Comparison of ENCODE assay signal across 8 cellular contexts in the genomic region with DNA sequence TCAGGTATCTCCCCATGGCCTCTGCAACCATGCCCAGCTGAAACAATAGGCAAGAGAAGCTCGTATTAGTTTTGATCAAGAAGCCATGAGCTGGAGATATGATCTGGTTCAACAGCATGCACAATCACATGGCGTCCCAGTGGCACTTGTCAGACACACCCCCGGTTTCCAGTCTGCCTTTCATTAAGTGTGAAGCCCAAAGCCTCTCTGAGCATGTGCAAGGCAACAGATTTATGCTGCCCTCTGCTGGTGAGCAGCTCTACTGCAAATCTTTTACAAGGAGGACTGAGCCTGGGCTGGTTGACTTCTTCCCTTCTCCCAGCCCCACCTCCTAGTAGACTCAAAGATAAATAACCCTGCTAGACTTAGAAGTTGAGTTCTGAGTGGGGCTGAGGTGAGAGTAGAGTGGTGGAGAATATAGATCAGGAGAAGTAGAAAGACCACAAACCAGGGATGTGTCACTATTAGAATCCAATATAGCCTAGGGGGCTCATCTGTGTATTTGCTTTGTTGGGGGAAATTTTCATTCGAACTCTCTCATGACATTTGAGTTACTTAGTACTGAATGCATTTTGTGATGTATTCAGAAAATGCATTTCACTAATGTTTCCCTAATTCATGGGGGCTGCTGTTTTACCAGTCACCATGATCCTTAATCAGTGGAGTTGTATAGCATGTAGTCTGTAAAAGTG. TPM values are rescaled to one million over a fixed set of nuclear protein-coding genes. Genes with fewer than 3 reads are reported as not detected.
DNase-seq lines count a peak whose midpoint lies in the region; TF ChIP-seq lines count a peak whose summit lies in the region.

No MANE protein-coding gene starts in this region.

- H4K5ac ChIP-seq in H9 (ENCODE audit: insufficient read length, low read depth, low read length): no peak overlapping the region

- H3K4me1 Mint-ChIP-seq in H9: peaks cover 0 to 2% of the 10 kb centered on the region in 2 experiments; a peak in 1 of 4 replicates

- H3K9ac ChIP-seq in H9 (ENCODE audit: extremely low read depth, insufficient read length, low read length) (no peak overlapping the region), Loucy (ENCODE audit: low read depth, low read length, poor library complexity, severe bottlenecking) (no peak overlapping the region)

- H3K4me3 ChIP-seq in Loucy (ENCODE audit: low read length, poor library complexity, severe bottlenecking): no peak overlapping the region
- no peak overlapping the region for H3K4me3 ChIP-seq in uterus

- no peak overlapping the region for H3K14ac ChIP-seq in H9 (ENCODE audit: insufficient read depth, low read length)

- DNase-seq in GM04504 (ENCODE audit: low read depth) (peak; percentile 51), H9 (peak; percentile 88), RWPE1 (ENCODE audit: low spot score) (peak; percentile 66), globus pallidus (ENCODE audit: low spot score) (peak; percentile 78), posterior vena cava (ENCODE audit: low spot score) (peak; percentile 86), uterus (peak; percentile 21 to 29)
- peak; percentile 42 for DNase-seq in activated effector memory CD4-positive, alpha-beta T cell treated with Interleukin-2 at 50 U/mL for 16 hours

- H3K9me3 Mint-ChIP-seq in H9: no peaks in the 10 kb centered on the region; a peak in 1 of 5 replicates

- no peak overlapping the region for H3K56ac ChIP-seq in H9 (ENCODE audit: insufficient read length, low read depth, low read length)

- H3K9me2 ChIP-seq in Loucy (replicated peaks; ENCODE audit: low read depth, low read length): no peaks in the 10 kb centered on the region

- H3K4ac ChIP-seq in H9 (ENCODE audit: low read depth, low read length): no peak overlapping the region

- intact Hi-C loops in posterior vena cava (cut with DNase I) (loop anchor here in 1 of 2 donors (5.0 kb wide), 1 partner anchor 492 kb away; no protein-coding TSS in a partner anchor), uterus (cut with DNase I; ENCODE audit: low total_unique reads) (no loop called here)

- H3K9me3 ChIP-seq in H9 (ENCODE audit: control insufficient read depth, low read depth, low read length) (no peaks in the 10 kb centered on the region), Loucy (ENCODE audit: insufficient read depth, low read depth, low read length) (no peaks in the 10 kb centered on the region), uterus (no peaks in the 10 kb centered on the region)

- no peak overlapping the region for H2AK5ac ChIP-seq in H9 (ENCODE audit: insufficient read length, low read length)

- CTCF ChIA-PET in RWPE1 (lab: Yijun Ruan, JAX): interaction anchor here (0.6 to 4.0 kb wide), 21 partner anchors 9 to 1507 kb away, joined by 3 to 44 read pairs (median 3); partner anchors contain the start of gene MBIP

- no peaks in the 10 kb centered on the region for H3K36me3 ChIP-seq in Loucy (ENCODE audit: insufficient read depth, low read length)
- no peaks in the 10 kb centered on the region for H3K36me3 ChIP-seq in uterus

- H3K27me3 Mint-ChIP-seq in H9 (ENCODE audit: low read depth): peaks cover 16% of the 10 kb centered on the region

- TF ChIP-seq POLR2A in uterus (IDR thresholded peaks at IDR 0.05): no peak

- no peak overlapping the region for H2BK15ac ChIP-seq in H9 (ENCODE audit: low read depth, low read length)

- no peak overlapping the region for H2BK120ac ChIP-seq in H9 (ENCODE audit: low read depth, low read length, poor library complexity, severe bottlenecking)

- H3K4me1 ChIP-seq in H9 (ENCODE audit: insufficient read depth, low read length): no peaks in the 10 kb centered on the region
- no peaks in the 10 kb centered on the region for H3K4me1 ChIP-seq in Loucy (ENCODE audit: insufficient read depth, low read length, poor library complexity, severe bottlenecking)
- no peaks in the 10 kb centered on the region for H3K4me1 ChIP-seq in uterus

- no peak overlapping the region for H3K4me3 Mint-ChIP-seq in H9

- H2AFZ ChIP-seq in H9 (ENCODE audit: low read length): no peak overlapping the region
- no peak overlapping the region for H2AFZ ChIP-seq in Loucy (ENCODE audit: low read length)

- H3K23me2 ChIP-seq in H9 (ENCODE audit: insufficient read length, low read depth, low read length, poor library complexity, severe bottlenecking): no peaks in the 10 kb centered on the region

- no peak overlapping the region for H2BK20ac ChIP-seq in H9 (ENCODE audit: low read depth, low read length, poor library complexity, severe bottlenecking)

- H3K4me2 ChIP-seq in H9 (ENCODE audit: insufficient read depth, insufficient read length, low read length): no peak overlapping the region
- no peak overlapping the region for H3K4me2 ChIP-seq in Loucy (ENCODE audit: low read depth, low read length, poor library complexity, severe bottlenecking)

- peak; percentile 93 for TF ChIP-seq CTCF in H9 (conservative IDR thresholded peaks at IDR 0.05)
- TF ChIP-seq CTCF in Loucy (conservative IDR thresholded peaks at IDR 0.05; ENCODE audit: low read length): peak; percentile 91
- TF ChIP-seq CTCF in RWPE1 (conservative IDR thresholded peaks at IDR 0.05; ENCODE audit: low read depth): peak; percentile 86
- peak; percentile 23 to 40 (median 30) for TF ChIP-seq CTCF in uterus (IDR thresholded peaks at IDR 0.05)

- H3K27me3 ChIP-seq in H9 (ENCODE audit: insufficient read depth, low read length): no peaks in the 10 kb centered on the region
- no peaks in the 10 kb centered on the region for H3K27me3 ChIP-seq in Loucy (ENCODE audit: insufficient read depth, low read length, poor library complexity, severe bottlenecking)
- H3K27me3 ChIP-seq in uterus: no peaks in the 10 kb centered on the region

- no CpG with 5 or more reads among the region's 4 CpGs for WGBS in H9 (ENCODE audit: extremely low coverage, insufficient read length, low lambda C conversion rate)

- H2BK5ac ChIP-seq in H9 (ENCODE audit: insufficient read length, low read length): no peak overlapping the region

- POLR2A ChIA-PET in RWPE1 (lab: Yijun Ruan, JAX; ENCODE audit: low non-redundant PET): no interaction called here

- no peak overlapping the region for H3T11ph ChIP-seq in H9 (ENCODE audit: low read length)

- no peak overlapping the region for H4K8ac ChIP-seq in H9 (replicated peaks; ENCODE audit: insufficient read length, low read depth, low read length)

- H3K36me3 Mint-ChIP-seq in H9 (ENCODE audit: insufficient read depth in 1 of 3, low read depth in 3 of 3): no peaks in the 10 kb centered on the region

- no peaks in the 10 kb centered on the region for H4K20me1 ChIP-seq in H9 (ENCODE audit: control insufficient read depth, insufficient read depth, insufficient read length)
- H4K20me1 ChIP-seq in Loucy (ENCODE audit: insufficient read depth, low read length, poor library complexity, severe bottlenecking): no peaks in the 10 kb centered on the region

- H3K27ac ChIP-seq in H9 (ENCODE audit: insufficient read length, low read depth, low read length) (no peak overlapping the region), RWPE1 (no peak overlapping the region), uterus (no peak overlapping the region)

- H3K79me1 ChIP-seq in H9 (ENCODE audit: insufficient read depth, low read depth, low read length, poor library complexity, severe bottlenecking): no peaks in the 10 kb centered on the region

- H2BK12ac ChIP-seq in H9 (ENCODE audit: insufficient read length, low read depth, low read length): no peak overlapping the region

- H3K27ac Mint-ChIP-seq in H9: no peak overlapping the region

- no peaks in the 10 kb centered on the region for H3F3A ChIP-seq in Loucy (ENCODE audit: low read depth)

- H3K23ac ChIP-seq in H9 (ENCODE audit: insufficient read length, low read depth, low read length): no peak overlapping the region

- H3K18ac ChIP-seq in H9 (ENCODE audit: insufficient read length, low read depth, low read length): no peak overlapping the region

- no peak overlapping the region for H4K91ac ChIP-seq in H9 (ENCODE audit: insufficient read length, low read depth, low read length)

- H3K79me2 ChIP-seq in H9 (ENCODE audit: insufficient read depth, low read length): no peaks in the 10 kb centered on the region
- H3K79me2 ChIP-seq in Loucy (ENCODE audit: insufficient read depth, low read length): no peaks in the 10 kb centered on the region

RNA-seq across cellular contexts. Expression of gene MBIP, which starts 53.7 kb away (rescaled TPM):
- total RNA-seq in H9 (2021) (29.6 and 31.4 TPM in 2 replicates), posterior vena cava (10 to 100 TPM; 17.8 to 19.3 TPM), uterus (10 to 100 TPM; 18.7 to 33.4 (median 28.9) TPM)

Comparison
In these comparisons a context has a peak if more than half of its experiments do, and no peak if none do; other contexts are left out.
1. DNase-seq: peak in every context shown above with its lines; median percentile 88 in H9; 86 in posterior vena cava; 78 in globus pallidus; 66 in RWPE1; 51 in GM04504; 42 in activated effector memory CD4-positive, alpha-beta T cell treated with Interleukin-2 at 50 U/mL for 16 hours; 25 in uterus.
2. CTCF ChIP-seq: peak in every context shown above with its lines; median percentile 93 in H9; 91 in Loucy; 86 in RWPE1; 30 in uterus.